In genomic region chr1:109075531-109076490, GRCh38 we compare ENCODE assay signal across 1 cellular context.
TF ChIP-seq lines count a peak whose summit lies in the region.

TAF13 (minus strand) TSS chr1:109076003; CDS start chr1:109075947, 56 bp downstream.

TF ChIP-seq in HCT116, 20 proteins besides CTCF, POLR2A, EP300 and RAD21 (continued from another document):
- TF ChIP-seq REST (IDR thresholded peaks at IDR 0.05; ENCODE audit: low read depth) (no peak), EZH2 (IDR thresholded peaks at IDR 0.05) (no peak), SRF (IDR thresholded peaks at IDR 0.05; ENCODE audit: low read depth) (peak; percentile 41; the same call in 1 of the 2 replicates), CEBPB (IDR thresholded peaks at IDR 0.05; ENCODE audit: low read depth) (no peak)
